7 cellular contexts compared by ENCODE assay signal in genomic region chr2:25252291-25253152, GRCh38.
DNase-seq lines count a peak whose midpoint lies in the region; ATAC-seq lines count a peak whose summit lies in the region.

No MANE protein-coding gene starts in this region.

- peak overlapping the region; percentile 69 for H3K27ac Mint-ChIP-seq in central memory CD8-positive, alpha-beta T cell (ENCODE audit: low read depth)

- H3K4me1 Mint-ChIP-seq in central memory CD8-positive, alpha-beta T cell, result peaks cover 17% of the 10 kb centered on the region

- no peaks in the 10 kb centered on the region for H3K27me3 Mint-ChIP-seq in central memory CD8-positive, alpha-beta T cell

- H3K4me3 Mint-ChIP-seq in central memory CD8-positive, alpha-beta T cell, result peak overlapping the region; percentile 69

- no peaks in the 10 kb centered on the region for H3K9me3 Mint-ChIP-seq in central memory CD8-positive, alpha-beta T cell

- H3K36me3 Mint-ChIP-seq in central memory CD8-positive, alpha-beta T cell (ENCODE audit: insufficient read depth), result peaks cover 8% of the 10 kb centered on the region

- ATAC-seq in GM18909 (IDR thresholded peaks at IDR 0.05; ENCODE audit: poor library complexity, unreplicated experiment) (peak; percentile 50), HG03439 (IDR thresholded peaks at IDR 0.05; ENCODE audit: unreplicated experiment) (no peak)
- peak; percentile 64 for ATAC-seq in central memory CD8-positive, alpha-beta T cell (replicated peaks; ENCODE audit: extremely low read depth, poor library complexity, severe bottlenecking)

- H3K27me3 ChIP-seq in layer of hippocampus (ENCODE audit: control insufficient read depth, insufficient read depth, low read length), result no peaks in the 10 kb centered on the region

- peak overlapping the region; percentile 35 for H3K27ac ChIP-seq in layer of hippocampus (ENCODE audit: low read depth, low read length)

- DNase-seq in M059J (ENCODE audit: low read depth), result peak; percentile 54
- DNase-seq in T-helper 2 cell, result peak; percentile 26 to 80 (median 32)
- no peak for DNase-seq in central memory CD8-positive, alpha-beta T cell (ENCODE audit: low spot score in 2 of 2)
- peak; percentile 52 for DNase-seq in stimulated activated CD4-positive, alpha-beta T cell treated with anti-CD3 and anti-CD28 coated beads, Interleukin-2, amount 100 ng/mL, for 4 hours (ENCODE audit: low read depth)

Comparison
In these comparisons a context has a peak if more than half of its experiments do, and no peak if none do; other contexts are left out.
1. DNase-seq: peak in M059J (single experiment), T-helper 2 cell (5 of 5) and stimulated activated CD4-positive, alpha-beta T cell treated with anti-CD3 and anti-CD28 coated beads, Interleukin-2, amount 100 ng/mL, for 4 hours (single experiment); none in central memory CD8-positive, alpha-beta T cell (0 of 2).